Comparison of ENCODE assay signal across 10 cellular contexts in genomic region chr9:88776717-88777497, GRCh38.
DNase-seq lines count a peak whose midpoint lies in the region; ATAC-seq lines count a peak whose summit lies in the region.
"Had no signal": no experiment of that assay in that cellular context is flagged by ENCODE, and none has a peak within 500 bp of the region (broad histone marks: within the 10 kb centered on the region; RNA-seq: fewer than 3 reads in every experiment).

No MANE protein-coding gene starts in this region.

- DNase-seq in Caki2 (ENCODE audit: low read depth) (peak; percentile 57), MV-4-11 (lab: John Stamatoyannopoulos, UW) (peak; percentile 52), dermis microvascular lymphatic vessel endothelial cell (ENCODE audit: low read depth in 2 of 2) (peak; percentile 11 to 82), neuronal stem cell (ENCODE audit: low spot score) (no peak), HuH-7.5 (ENCODE audit: low spot score) (no peak)
- no peak for DNase-seq in activated CD8-positive, alpha-beta memory T cell treated with anti-CD3 and anti-CD28 coated beads, Interleukin-2, amount 50 U/mL, for 4 hours
- DNase-seq in stimulated activated naive CD4-positive, alpha-beta T cell treated with Interleukin-2 at 50 U/mL for 16 hours (lab: John Stamatoyannopoulos, UW): no peak
- DNase-seq: NCI-H1436, SJCRH30 had no signal

- WGBS in neuronal stem cell (ENCODE audit: extremely low coverage in 2 of 2, insufficient read length in 2 of 2, insufficient replicate concordance in 1 of 2), 2 donors: no CpG with 5 or more reads among the region's 7 CpGs

- H3K27ac ChIP-seq in neuronal stem cell (replicated peaks; ENCODE audit: low read length): no peak overlapping the region
- H3K27ac ChIP-seq: SJCRH30 had no signal

- H3K18ac ChIP-seq in neuronal stem cell (ENCODE audit: low read length): peak overlapping the region; percentile 5

- in situ Hi-C loops in Caki2 (cut with HindIII; ENCODE audit: low pct_unique_long_range_greater_than_20kb, low sequenced_read_pairs): no loop called here

- peaks cover 16 to 48% of the 10 kb centered on the region in 2 donors for H3K4me1 ChIP-seq in neuronal stem cell (ENCODE audit: control insufficient read depth in 2 of 2, insufficient read depth in 1 of 2, low read depth in 1 of 2, low read length in 2 of 2)
- H3K4me1 ChIP-seq: SJCRH30 had no signal

- no peak overlapping the region for H2AK5ac ChIP-seq in neuronal stem cell (ENCODE audit: low read depth, low read length)

- no peak overlapping the region for H3K4me3 ChIP-seq in neuronal stem cell (ENCODE audit: low read length in 2 of 2)
- H3K4me3 ChIP-seq: SJCRH30 had no signal

- no peak overlapping the region for H3K23ac ChIP-seq in neuronal stem cell (ENCODE audit: low read depth, low read length, poor library complexity)

- no peaks in the 10 kb centered on the region for H3K36me3 ChIP-seq in neuronal stem cell (replicated peaks in 1 of 2; ENCODE audit: control insufficient read depth in 2 of 2, insufficient read depth in 2 of 2, low read length in 2 of 2)
- H3K36me3 ChIP-seq: SJCRH30 had no signal

- H2BK12ac ChIP-seq in neuronal stem cell (ENCODE audit: low read length): no peak overlapping the region

- peak overlapping the region; percentile 89 for H2AFZ ChIP-seq in neuronal stem cell (ENCODE audit: low read length)

- ATAC-seq in HG02973 (IDR thresholded peaks at IDR 0.05; ENCODE audit: unreplicated experiment): no peak

- no peak overlapping the region for H3K4ac ChIP-seq in neuronal stem cell (ENCODE audit: low read length)

- no peak overlapping the region for H4K91ac ChIP-seq in neuronal stem cell (ENCODE audit: low read depth, low read length, poor library complexity)

- H3K79me1 ChIP-seq in neuronal stem cell (ENCODE audit: low read depth, low read length): no peaks in the 10 kb centered on the region

- H3K4me2 ChIP-seq in neuronal stem cell (ENCODE audit: insufficient read depth, low read length, poor library complexity, severe bottlenecking): no peak overlapping the region

- no peak overlapping the region for H3K14ac ChIP-seq in neuronal stem cell (ENCODE audit: low read length)

- H2BK5ac ChIP-seq in neuronal stem cell (ENCODE audit: low read length): no peak overlapping the region

- H3K9ac ChIP-seq in neuronal stem cell (ENCODE audit: low read depth, low read length, poor library complexity): no peak overlapping the region

- peaks cover 0 to 2% of the 10 kb centered on the region in 2 donors for H3K9me3 ChIP-seq in neuronal stem cell (replicated peaks in 1 of 2; ENCODE audit: control insufficient read depth in 2 of 2, insufficient read depth in 1 of 2, low read depth in 1 of 2, low read length in 2 of 2)
- H3K9me3 ChIP-seq: SJCRH30 had no signal

- H2BK120ac ChIP-seq in neuronal stem cell (ENCODE audit: low read depth, low read length): no peak overlapping the region

- peaks cover 0 to 3% (median 0%) of the 10 kb centered on the region in 3 experiments for H3K27me3 ChIP-seq in neuronal stem cell (ENCODE audit: control insufficient read depth in 3 of 3, insufficient read depth in 3 of 3, low read depth in 1 of 3, low read length in 3 of 3)

- no peak overlapping the region for H2BK15ac ChIP-seq in neuronal stem cell (ENCODE audit: low read length)

- H4K8ac ChIP-seq in neuronal stem cell (ENCODE audit: low read depth, low read length): no peak overlapping the region

Comparison
In these comparisons a context has a peak if more than half of its experiments do, and no peak if none do; other contexts are left out.
1. DNase-seq: peak in Caki2 (single experiment), MV-4-11 (single experiment) and dermis microvascular lymphatic vessel endothelial cell (2 of 2); none in neuronal stem cell (single experiment), activated CD8-positive, alpha-beta memory T cell treated with anti-CD3 and anti-CD28 coated beads, Interleukin-2, amount 50 U/mL, for 4 hours (single experiment), HuH-7.5 (single experiment) and stimulated activated naive CD4-positive, alpha-beta T cell treated with Interleukin-2 at 50 U/mL for 16 hours (single experiment).